In genomic region chrX:135256087-135256684, GRCh38 we compare ENCODE assay signal across 6 cellular contexts. TPM values are rescaled to one million over a fixed set of nuclear protein-coding genes. Genes with fewer than 3 reads are reported as not detected.
"Had no signal": no experiment of that assay in that cellular context is flagged by ENCODE, and none has a peak within 500 bp of the region (broad histone marks: within the 10 kb centered on the region; RNA-seq: fewer than 3 reads in every experiment).

No MANE protein-coding gene starts in this region.

RNA-seq across cellular contexts. Expression of gene ETDA, which starts 4.3 kb away (rescaled TPM):
- total RNA-seq: LHCN-M2, MCF 10A, PC-3, Peyer's patch, Right ventricle myocardium superior, SJSA1 had no signal

RNA-seq across cellular contexts. Expression of gene ETDC, which starts 53.1 kb away (rescaled TPM):
- total RNA-seq: LHCN-M2, MCF 10A, PC-3, Peyer's patch, Right ventricle myocardium superior, SJSA1 had no signal
